In genomic region chr7:100472854-100473499, GRCh38 we compare ENCODE assay signal across 1 cellular context.
TF ChIP-seq lines count a peak whose summit lies in the region.

No MANE protein-coding gene starts in this region.

TF ChIP-seq in GM12878, 131 proteins besides CTCF, POLR2A, EP300 and RAD21:
- TF ChIP-seq RUNX3 (IDR thresholded peaks at IDR 0.05; ENCODE audit: low read length) (peak; percentile 11; the same call in 1 of the 2 replicates), SIN3A (IDR thresholded peaks at IDR 0.05; ENCODE audit: low read depth, low read length) (no peak), STAT3 (IDR thresholded peaks at IDR 0.05; ENCODE audit: low read depth, low read length) (no peak), ZBTB11 (CRISPR knock-in tag; IDR thresholded peaks at IDR 0.05) (no peak), ZNF24 (IDR thresholded peaks at IDR 0.05) (no peak), TCF12 (IDR thresholded peaks at IDR 0.05; ENCODE audit: low read depth, low read length) (no peak), SMC3 (IDR thresholded peaks at IDR 0.05; ENCODE audit: borderline replicate concordance, low read length) (no peak), MYB (IDR thresholded peaks at IDR 0.05; ENCODE audit: borderline replicate concordance, low read depth, low read length) (no peak), IKZF2 (IDR thresholded peaks at IDR 0.05) (peak; percentile 48 to 49; a peak in 2 of 4 replicates), WRNIP1 (IDR thresholded peaks at IDR 0.05; ENCODE audit: borderline replicate concordance, low read depth, low read length) (no peak), NBN (IDR thresholded peaks at IDR 0.05) (no peak), RFX5 (IDR thresholded peaks at IDR 0.05; ENCODE audit: low read depth, low read length) (no peak), LARP7 (IDR thresholded peaks at IDR 0.05) (no peak), E2F8 (IDR thresholded peaks at IDR 0.05; ENCODE audit: low read depth, partially characterized antibody) (no peak), POU2F2 (IDR thresholded peaks at IDR 0.05; ENCODE audit: borderline replicate concordance, low read depth, low read length) (no peak), ZSCAN29 (IDR thresholded peaks at IDR 0.05) (no peak), FOXM1 (IDR thresholded peaks at IDR 0.05; ENCODE audit: low read depth, low read length) (no peak), SREBF1 (IDR thresholded peaks at IDR 0.05; ENCODE audit: low read length) (no peak), CREB1 (IDR thresholded peaks at IDR 0.05; ENCODE audit: low read depth) (no peak), E2F4 (IDR thresholded peaks at IDR 0.05; ENCODE audit: low read depth, low read length) (no peak), RB1 (IDR thresholded peaks at IDR 0.05; ENCODE audit: borderline replicate concordance) (no peak), ZZZ3 (IDR thresholded peaks at IDR 0.05; ENCODE audit: control insufficient read depth, insufficient read length, low read depth) (no peak), ZNF207 (IDR thresholded peaks at IDR 0.05; ENCODE audit: borderline replicate concordance) (no peak), SREBF2 (IDR thresholded peaks at IDR 0.05; ENCODE audit: low read length) (no peak), ZBTB33 (IDR thresholded peaks at IDR 0.05) (no peak), TARDBP (IDR thresholded peaks at IDR 0.05; ENCODE audit: borderline replicate concordance) (no peak), MAX (IDR thresholded peaks at IDR 0.05; ENCODE audit: low read depth, low read length) (no peak), STAT1 (conservative IDR thresholded peaks at IDR 0.05) (no peak), MLLT1 (IDR thresholded peaks at IDR 0.05) (no peak), DPF2 (IDR thresholded peaks at IDR 0.05) (no peak), CBX3 (IDR thresholded peaks at IDR 0.05; ENCODE audit: borderline replicate concordance, low read depth) (no peak), EED (IDR thresholded peaks at IDR 0.05; ENCODE audit: low read depth) (0 out of 2 replicates have a peak, but pooled peaks have one; percentile 34), MXI1 (IDR thresholded peaks at IDR 0.05; ENCODE audit: low read depth, low read length) (no peak), SPI1 (IDR thresholded peaks at IDR 0.05; ENCODE audit: borderline replicate concordance, insufficient read depth, low read depth, low read length) (peak; percentile 10; the same call in 1 of the 2 replicates), BRCA1 (IDR thresholded peaks at IDR 0.05; ENCODE audit: low read depth, low read length) (no peak), MTA2 (IDR thresholded peaks at IDR 0.05; ENCODE audit: low read depth) (0 out of 2 replicates have a peak, but pooled peaks have one; percentile 21), SP1 (IDR thresholded peaks at IDR 0.05; ENCODE audit: low read depth, low read length) (no peak), ZNF217 (IDR thresholded peaks at IDR 0.05) (no peak), TAF1 (IDR thresholded peaks at IDR 0.05; ENCODE audit: borderline replicate concordance, low read depth, low read length) (no peak), FOS (IDR thresholded peaks at IDR 0.05; ENCODE audit: borderline replicate concordance, extremely low read depth, insufficient read length) (no peak), NR2C2 (IDR thresholded peaks at IDR 0.05; ENCODE audit: borderline replicate concordance, control insufficient read depth, insufficient read length, low read depth) (no peak), BMI1 (IDR thresholded peaks at IDR 0.05; ENCODE audit: borderline replicate concordance) (no peak), IKZF1 (conservative IDR thresholded peaks at IDR 0.05) (peak; percentile 70), CBFB (IDR thresholded peaks at IDR 0.05; ENCODE audit: low read depth) (no peak), MEF2B (IDR thresholded peaks at IDR 0.05; ENCODE audit: partially characterized antibody, poor library complexity, severe bottlenecking) (peak; percentile 82), EZH2 (IDR thresholded peaks at IDR 0.05; ENCODE audit: borderline replicate concordance, control insufficient read depth, low read depth, low read length) (no peak), NKRF (conservative IDR thresholded peaks at IDR 0.05) (no peak), YY1 (IDR thresholded peaks at IDR 0.05; ENCODE audit: low read depth, low read length) (no peak), TCF7 (IDR thresholded peaks at IDR 0.05; ENCODE audit: borderline replicate concordance) (no peak)
- TF ChIP-seq, protein P1, sequence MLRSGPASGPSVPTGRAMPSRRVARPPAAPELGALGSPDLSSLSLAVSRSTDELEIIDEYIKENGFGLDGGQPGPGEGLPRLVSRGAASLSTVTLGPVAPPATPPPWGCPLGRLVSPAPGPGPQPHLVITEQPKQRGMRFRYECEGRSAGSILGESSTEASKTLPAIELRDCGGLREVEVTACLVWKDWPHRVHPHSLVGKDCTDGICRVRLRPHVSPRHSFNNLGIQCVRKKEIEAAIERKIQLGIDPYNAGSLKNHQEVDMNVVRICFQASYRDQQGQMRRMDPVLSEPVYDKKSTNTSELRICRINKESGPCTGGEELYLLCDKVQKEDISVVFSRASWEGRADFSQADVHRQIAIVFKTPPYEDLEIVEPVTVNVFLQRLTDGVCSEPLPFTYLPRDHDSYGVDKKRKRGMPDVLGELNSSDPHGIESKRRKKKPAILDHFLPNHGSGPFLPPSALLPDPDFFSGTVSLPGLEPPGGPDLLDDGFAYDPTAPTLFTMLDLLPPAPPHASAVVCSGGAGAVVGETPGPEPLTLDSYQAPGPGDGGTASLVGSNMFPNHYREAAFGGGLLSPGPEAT (IDR thresholded peaks at IDR 0.05; ENCODE audit: low read depth), result peak; percentile 75; the same call in 1 of the 2 replicates
- TF ChIP-seq, protein P2, sequence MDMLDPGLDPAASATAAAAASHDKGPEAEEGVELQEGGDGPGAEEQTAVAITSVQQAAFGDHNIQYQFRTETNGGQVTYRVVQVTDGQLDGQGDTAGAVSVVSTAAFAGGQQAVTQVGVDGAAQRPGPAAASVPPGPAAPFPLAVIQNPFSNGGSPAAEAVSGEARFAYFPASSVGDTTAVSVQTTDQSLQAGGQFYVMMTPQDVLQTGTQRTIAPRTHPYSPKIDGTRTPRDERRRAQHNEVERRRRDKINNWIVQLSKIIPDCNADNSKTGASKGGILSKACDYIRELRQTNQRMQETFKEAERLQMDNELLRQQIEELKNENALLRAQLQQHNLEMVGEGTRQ (IDR thresholded peaks at IDR 0.05; ENCODE audit: borderline replicate concordance, low read depth, low read length), result no peak
- TF ChIP-seq, protein P3, sequence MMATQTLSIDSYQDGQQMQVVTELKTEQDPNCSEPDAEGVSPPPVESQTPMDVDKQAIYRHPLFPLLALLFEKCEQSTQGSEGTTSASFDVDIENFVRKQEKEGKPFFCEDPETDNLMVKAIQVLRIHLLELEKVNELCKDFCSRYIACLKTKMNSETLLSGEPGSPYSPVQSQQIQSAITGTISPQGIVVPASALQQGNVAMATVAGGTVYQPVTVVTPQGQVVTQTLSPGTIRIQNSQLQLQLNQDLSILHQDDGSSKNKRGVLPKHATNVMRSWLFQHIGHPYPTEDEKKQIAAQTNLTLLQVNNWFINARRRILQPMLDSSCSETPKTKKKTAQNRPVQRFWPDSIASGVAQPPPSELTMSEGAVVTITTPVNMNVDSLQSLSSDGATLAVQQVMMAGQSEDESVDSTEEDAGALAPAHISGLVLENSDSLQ (IDR thresholded peaks at IDR 0.05), result no peak
